13 cellular contexts compared by ENCODE assay signal in genomic region chr2:172279843-172280242, GRCh38.
"Had no signal": no experiment of that assay in that cellular context is flagged by ENCODE, and none has a peak within 500 bp of the region (broad histone marks: within the 10 kb centered on the region; RNA-seq: fewer than 3 reads in every experiment).

No MANE protein-coding gene starts in this region.

- H3K9me3 ChIP-seq: lower lobe of right lung, neutrophil, vagina had no signal

- H3K27ac ChIP-seq: lower lobe of right lung, neutrophil, right atrium auricular region, tibial nerve, vagina had no signal

- ATAC-seq: left cardiac atrium; lower lobe of right lung; naive thymus-derived CD4-positive, alpha-beta T cell; stimulated activated naive B cell treated with anti-CD40 and anti-IgM and Interleukin-4, amounts not matched to agents 10 μg/mL and 1 μg/mL and 100 μg/mL, for 72 hours had no signal

- H3K36me3 ChIP-seq: lower lobe of right lung, neutrophil, right atrium auricular region, tibial nerve, vagina had no signal

- H3K27me3 ChIP-seq: neutrophil, right atrium auricular region, tibial nerve, vagina had no signal

- H3K4me3 ChIP-seq: lower lobe of right lung, right atrium auricular region, tibial nerve, vagina had no signal

- DNase-seq: activated CD4-positive, CD25-positive, alpha-beta regulatory T cell; activated naive CD4-positive, alpha-beta T cell treated with anti-CD3 and anti-CD28 coated beads, Interleukin-2, amount 50 U/mL, for 16 hours; cortex of kidney; erythroblast; left cardiac atrium; lower lobe of right lung; naive thymus-derived CD4-positive, alpha-beta T cell; stimulated activated CD4-positive, alpha-beta T cell treated with anti-CD3 and anti-CD28 coated beads, Interleukin-1b, Interleukin-23, amount 100 ng/mL, for 48 hours; stimulated activated naive B cell treated with anti-CD40 and anti-IgM and Interleukin-4, amounts not matched to agents 10 μg/mL and 1 μg/mL and 100 μg/mL, for 72 hours had no signal
